In the genomic region with DNA sequence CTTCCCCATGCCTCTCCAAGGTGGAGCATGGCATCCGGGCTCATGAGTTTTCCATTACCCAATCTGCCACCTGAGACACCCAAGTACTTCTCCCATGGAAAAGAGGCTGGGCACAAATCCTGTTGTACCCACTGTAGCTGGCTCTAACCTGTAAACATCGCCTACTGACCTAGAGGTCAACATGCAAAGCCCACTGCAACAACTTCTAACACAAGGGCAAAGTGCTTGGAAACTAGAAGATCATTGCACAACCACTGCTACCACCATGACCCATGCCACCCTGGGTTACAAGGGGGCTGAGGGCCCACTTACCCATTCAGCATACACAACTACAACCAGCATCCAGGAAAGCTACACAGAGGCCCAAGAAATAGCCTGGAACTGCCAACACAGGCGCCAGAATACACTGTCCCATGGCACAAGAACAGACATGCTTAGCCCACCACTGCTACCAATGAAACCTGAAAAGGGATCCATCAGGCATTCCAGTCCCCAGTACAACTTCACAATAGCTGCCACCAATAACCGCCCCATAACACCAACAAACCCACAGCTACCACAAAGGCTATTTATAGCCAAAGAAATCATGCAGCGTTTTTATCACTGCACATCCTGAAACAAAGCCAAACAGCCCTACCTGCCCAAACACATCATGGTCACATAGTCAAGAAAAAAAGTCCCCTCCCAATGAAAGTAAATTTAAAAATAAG, we compare ENCODE assay signal across 18 cellular contexts.
DNase-seq lines count a peak whose midpoint lies in the region; ATAC-seq and TF ChIP-seq lines count a peak whose summit lies in the region.
"Had no signal": no experiment of that assay in that cellular context is flagged by ENCODE, and none has a peak within 500 bp of the region (broad histone marks: within the 10 kb centered on the region; RNA-seq: fewer than 3 reads in every experiment).

No MANE protein-coding gene starts in this region.

- TF ChIP-seq CTCF in parathyroid adenoma (IDR thresholded peaks at IDR 0.05), result no peak

- H3K9me3 ChIP-seq in parathyroid adenoma (ENCODE audit: control insufficient read depth, low read length), result no peaks in the 10 kb centered on the region
- H3K9me3 ChIP-seq: testis had no signal

- no peak overlapping the region for H2AFZ ChIP-seq in parathyroid adenoma

- CTCF ChIA-PET in activated CD8-positive, alpha-beta memory T cell treated with anti-CD3 and anti-CD28 coated beads, Interleukin-2, amount 10 ng/mL, durations not matched to agents 7 days and 5 days (lab: Charles Lee), result no interaction called here

- no peaks in the 10 kb centered on the region for H3K27me3 Mint-ChIP-seq in activated CD8-positive, alpha-beta memory T cell treated with anti-CD3 and anti-CD28 coated beads, Interleukin-2, amount 10 ng/mL, durations not matched to agents 7 days and 5 days
- H3K27me3 Mint-ChIP-seq: natural killer cell treated with Interleukin-12 subunit alpha and Interleukin-12 subunit beta and Interleukin-15 and Interleukin-18, amount 100 ng/mL, for 72 hours had no signal

- H3K4me1 ChIP-seq in parathyroid adenoma, result peaks cover 8% of the 10 kb centered on the region
- H3K4me1 ChIP-seq: testis had no signal

- H3K4me1 Mint-ChIP-seq in activated CD8-positive, alpha-beta memory T cell treated with anti-CD3 and anti-CD28 coated beads, Interleukin-2, amount 10 ng/mL, durations not matched to agents 7 days and 5 days, result peaks cover 10% of the 10 kb centered on the region

- peak overlapping the region; percentile 16 for H3K4me2 ChIP-seq in parathyroid adenoma (ENCODE audit: low read length)

- H3K36me3 Mint-ChIP-seq in activated CD8-positive, alpha-beta memory T cell treated with anti-CD3 and anti-CD28 coated beads, Interleukin-2, amount 10 ng/mL, durations not matched to agents 7 days and 5 days, result peaks cover 56% of the 10 kb centered on the region

- DNase-seq in activated CD8-positive, alpha-beta memory T cell treated with anti-CD3 and anti-CD28 coated beads, Interleukin-2, amount 10 ng/mL, durations not matched to agents 7 days and 5 days, result no peak
- no peak for DNase-seq in activated CD8-positive, alpha-beta memory T cell treated with anti-CD3 and anti-CD28 coated beads for 24 hours
- DNase-seq in astrocyte of the hippocampus (ENCODE audit: low read depth, low spot score) (peak; percentile 12), 8988T (no peak), midbrain (lab: John Stamatoyannopoulos, UW) (no peak)
- DNase-seq: activated CD4-positive, CD25-positive, alpha-beta regulatory T cell treated with anti-CD3 and anti-CD28 coated beads, Interleukin-2, amount 50 U/mL, for 72 hours; activated naive CD4-positive, alpha-beta T cell treated with anti-CD3 and anti-CD28 coated beads, Interleukin-2, amount 50 U/mL, for 16 hours; effector CD8-positive, alpha-beta T cell; NCI-H2081; NCI-H774; RPMI8226; stimulated activated CD4-positive, alpha-beta T cell treated with anti-CD3 and anti-CD28 coated beads, Interleukin-1b, Interleukin-23, amount 100 ng/mL, for 48 hours; testis had no signal

- H3K9me3 Mint-ChIP-seq in activated CD8-positive, alpha-beta memory T cell treated with anti-CD3 and anti-CD28 coated beads, Interleukin-2, amount 10 ng/mL, durations not matched to agents 7 days and 5 days (ENCODE audit: low read depth), result peaks cover 10% of the 10 kb centered on the region

- no peak for ATAC-seq in activated CD8-positive, alpha-beta memory T cell treated with anti-CD3 and anti-CD28 coated beads, Interleukin-2, amount 10 ng/mL, durations not matched to agents 7 days and 5 days
- ATAC-seq in HG03378 (IDR thresholded peaks at IDR 0.05; ENCODE audit: unreplicated experiment) (peak; percentile 58), HG02884 (IDR thresholded peaks at IDR 0.05; ENCODE audit: unreplicated experiment) (no peak)
- ATAC-seq: HCT116; natural killer cell treated with Interleukin-12 subunit alpha and Interleukin-12 subunit beta and Interleukin-15 and Interleukin-18, amount 100 ng/mL, for 72 hours had no signal

- no peak overlapping the region for H3K4me3 ChIP-seq in parathyroid adenoma (ENCODE audit: low read depth, low read length)
- H3K4me3 ChIP-seq: testis had no signal

- no peaks in the 10 kb centered on the region for H3K36me3 ChIP-seq in parathyroid adenoma (ENCODE audit: control insufficient read depth, insufficient read depth, low read length)

- no peak overlapping the region for H3K27ac ChIP-seq in parathyroid adenoma
- H3K27ac ChIP-seq: testis had no signal

- H3K9ac ChIP-seq in parathyroid adenoma, result no peak overlapping the region

- H3K4me3 Mint-ChIP-seq in activated CD8-positive, alpha-beta memory T cell treated with anti-CD3 and anti-CD28 coated beads, Interleukin-2, amount 10 ng/mL, durations not matched to agents 7 days and 5 days, result no peak overlapping the region
- H3K4me3 Mint-ChIP-seq: natural killer cell treated with Interleukin-12 subunit alpha and Interleukin-12 subunit beta and Interleukin-15 and Interleukin-18, amount 100 ng/mL, for 72 hours had no signal

- H3K79me2 ChIP-seq in parathyroid adenoma, result peaks cover 9% of the 10 kb centered on the region

- H3K27ac Mint-ChIP-seq in activated CD8-positive, alpha-beta memory T cell treated with anti-CD3 and anti-CD28 coated beads, Interleukin-2, amount 10 ng/mL, durations not matched to agents 7 days and 5 days, result peak overlapping the region; percentile 18
- H3K27ac Mint-ChIP-seq: natural killer cell treated with Interleukin-12 subunit alpha and Interleukin-12 subunit beta and Interleukin-15 and Interleukin-18, amount 100 ng/mL, for 72 hours had no signal

- H3K27me3 ChIP-seq in parathyroid adenoma (ENCODE audit: control insufficient read depth, insufficient read depth, low read length), result no peaks in the 10 kb centered on the region
- H3K27me3 ChIP-seq: testis had no signal
